In genomic region chr1:50425376-50426107, GRCh38 we compare ENCODE assay signal across 14 cellular contexts. TPM values are rescaled to one million over a fixed set of nuclear protein-coding genes. Genes with fewer than 3 reads are reported as not detected.
A peak's percentile ranks its signal among the peaks of the same experiment; 100 is the strongest.
DNase-seq lines count a peak whose midpoint lies in the region; ATAC-seq and TF ChIP-seq lines count a peak whose summit lies in the region.
"Had no signal": no experiment of that assay in that cellular context is flagged by ENCODE, and none has a peak within 500 bp of the region (broad histone marks: within the 10 kb centered on the region; RNA-seq: fewer than 3 reads in every experiment).

No MANE protein-coding gene starts in this region.

- TF ChIP-seq POLR2A in prostate gland (IDR thresholded peaks at IDR 0.05) (no peak), transverse colon (IDR thresholded peaks at IDR 0.05) (no peak)

- WGBS in endodermal cell (ENCODE audit: insufficient coverage in 1 of 2, insufficient read length in 1 of 2), 2 experiments = 2 to 4% methylated on average over 11 to 33 of the region's 34 CpGs
- 10% methylated on average over 32 of the region's 34 CpGs for WGBS in prostate gland
- WGBS in transverse colon (ENCODE audit: low coverage in 1 of 2), 2 donors = 17 to 18% methylated on average over 1 to 34 of the region's 34 CpGs

- no peak overlapping the region for H3K4me3 ChIP-seq in endodermal cell (ENCODE audit: low read length)
- H3K4me3 ChIP-seq in prostate gland = no peak overlapping the region
- no peak overlapping the region for H3K4me3 ChIP-seq in transverse colon

- ATAC-seq in activated T-cell treated with anti-CD3 and anti-CD28 coated beads, Interleukin-2, amount 50 U/mL, for 4 hours = no peak

- no peaks in the 10 kb centered on the region for H3K36me3 Mint-ChIP-seq in activated T-cell treated with anti-CD3 and anti-CD28 coated beads, Interleukin-2, amount 50 U/mL, for 24 hours (ENCODE audit: low read depth)
- peaks cover 2% of the 10 kb centered on the region for H3K36me3 Mint-ChIP-seq in activated T-cell treated with anti-CD3 and anti-CD28 coated beads, Interleukin-2, amount 50 U/mL, for 4 hours (ENCODE audit: insufficient read depth)
- no peaks in the 10 kb centered on the region for H3K36me3 Mint-ChIP-seq in endodermal cell (ENCODE audit: low read depth)
- H3K36me3 Mint-ChIP-seq: mesothelial cell of epicardium had no signal

- peaks cover 57% of the 10 kb centered on the region for H3K4me1 Mint-ChIP-seq in activated T-cell treated with anti-CD3 and anti-CD28 coated beads, Interleukin-2, amount 50 U/mL, for 24 hours (ENCODE audit: low read depth)
- H3K4me1 Mint-ChIP-seq in activated T-cell treated with anti-CD3 and anti-CD28 coated beads, Interleukin-2, amount 50 U/mL, for 4 hours (ENCODE audit: low read depth) = peaks cover 49% of the 10 kb centered on the region
- peaks cover 40% of the 10 kb centered on the region for H3K4me1 Mint-ChIP-seq in endodermal cell

- H3K4me1 ChIP-seq in endodermal cell (ENCODE audit: control insufficient read depth, insufficient read depth, low read length) (peaks cover 7% of the 10 kb centered on the region), prostate gland (replicated peaks) (no peaks in the 10 kb centered on the region), transverse colon (peaks cover 16 to 61% (median 40%) of the 10 kb centered on the region in 4 donors)

- peaks cover 91% of the 10 kb centered on the region for H3K27me3 Mint-ChIP-seq in activated T-cell treated with anti-CD3 and anti-CD28 coated beads, Interleukin-2, amount 50 U/mL, for 24 hours
- H3K27me3 Mint-ChIP-seq in activated T-cell treated with anti-CD3 and anti-CD28 coated beads, Interleukin-2, amount 50 U/mL, for 4 hours (ENCODE audit: low read depth) = peaks cover 84% of the 10 kb centered on the region
- peaks cover 99% of the 10 kb centered on the region for H3K27me3 Mint-ChIP-seq in endodermal cell (ENCODE audit: insufficient read depth)

- H3K9me3 ChIP-seq in endodermal cell (ENCODE audit: control insufficient read depth, low read length) (no peaks in the 10 kb centered on the region), prostate gland (no peaks in the 10 kb centered on the region), transverse colon (no peaks in the 10 kb centered on the region)
- H3K9me3 ChIP-seq: MG63, vagina had no signal

- in situ Hi-C loops in transverse colon (cut with MboI; ENCODE audit: low pct_ligation_motif_present in 1 of 4, low pct_unique_long_range_greater_than_20kb in 1 of 4, low sequenced_read_pairs in 3 of 4) = no loop called here

- H3K9ac ChIP-seq in endodermal cell (ENCODE audit: extremely low read depth, low read length, poor library complexity, severe bottlenecking) = no peak overlapping the region

- H3K27me3 ChIP-seq in endodermal cell (ENCODE audit: control insufficient read depth, insufficient read depth, low read length, poor library complexity, severe bottlenecking) (peaks cover 100% of the 10 kb centered on the region), prostate gland (replicated peaks; ENCODE audit: insufficient read depth) (peaks cover 73% of the 10 kb centered on the region), transverse colon (peaks cover 100% of the 10 kb centered on the region)

- DNase-seq in activated T-cell treated with anti-CD3 and anti-CD28 coated beads, Interleukin-2, amount 50 U/mL, for 24 hours = peak; percentile 32
- DNase-seq in activated T-cell treated with anti-CD3 and anti-CD28 coated beads, Interleukin-2, amount 50 U/mL, for 4 hours = no peak
- DNase-seq in NCI-H526 treated with DMSO at 0.1 percent for 48 hours (lab: John Stamatoyannopoulos, UW) (peak; percentile 21), endodermal cell (peak; percentile 83), retina (peak; percentile 79), OCI-M2 (lab: John Stamatoyannopoulos, UW; ENCODE audit: unreplicated experiment) (no peak), prostate gland (ENCODE audit: low spot score) (no peak), transverse colon (no peak)
- DNase-seq: activated CD8-positive, alpha-beta memory T cell treated with anti-CD3 and anti-CD28 coated beads, Interleukin-2, amount 50 U/mL, for 48 hours; MG63; stimulated activated CD4-positive, alpha-beta T cell treated with anti-CD3 and anti-CD28 coated beads, Interleukin-4, amount 100 ng/mL, for 24 hours had no signal

- H3K27ac ChIP-seq in endodermal cell (ENCODE audit: low read depth, low read length) = no peak overlapping the region
- H3K27ac ChIP-seq in prostate gland = no peak overlapping the region
- no peak overlapping the region for H3K27ac ChIP-seq in transverse colon
- H3K27ac ChIP-seq: vagina had no signal

- TF ChIP-seq CTCF in endodermal cell (conservative IDR thresholded peaks at IDR 0.05) (peak; percentile 62), prostate gland (IDR thresholded peaks at IDR 0.05) (no peak), transverse colon (IDR thresholded peaks at IDR 0.05) (no peak)

- H3K36me3 ChIP-seq in endodermal cell (ENCODE audit: control insufficient read depth, insufficient read depth, low read length) (no peaks in the 10 kb centered on the region), prostate gland (no peaks in the 10 kb centered on the region), transverse colon (no peaks in the 10 kb centered on the region)
- H3K36me3 ChIP-seq: MG63, vagina had no signal

- no peak for TF ChIP-seq EP300 in transverse colon (IDR thresholded peaks at IDR 0.05; ENCODE audit: low read depth)

- no peak overlapping the region for H3K27ac Mint-ChIP-seq in activated T-cell treated with anti-CD3 and anti-CD28 coated beads, Interleukin-2, amount 50 U/mL, for 24 hours
- no peak overlapping the region for H3K27ac Mint-ChIP-seq in endodermal cell

- intact Hi-C loops in prostate gland (cut with DNase I) (no loop called here), transverse colon (cut with DNase I; ENCODE audit: low total_unique reads) (no loop called here)

- no peaks in the 10 kb centered on the region for H3K9me3 Mint-ChIP-seq in activated T-cell treated with anti-CD3 and anti-CD28 coated beads, Interleukin-2, amount 50 U/mL, for 24 hours
- H3K9me3 Mint-ChIP-seq in activated T-cell treated with anti-CD3 and anti-CD28 coated beads, Interleukin-2, amount 50 U/mL, for 4 hours = no peaks in the 10 kb centered on the region
- H3K9me3 Mint-ChIP-seq in endodermal cell = peaks cover 2% of the 10 kb centered on the region
- H3K9me3 Mint-ChIP-seq: mesothelial cell of epicardium had no signal

- H3K4me3 Mint-ChIP-seq in activated T-cell treated with anti-CD3 and anti-CD28 coated beads, Interleukin-2, amount 50 U/mL, for 24 hours = peak overlapping the region; percentile 12
- H3K4me3 Mint-ChIP-seq in activated T-cell treated with anti-CD3 and anti-CD28 coated beads, Interleukin-2, amount 50 U/mL, for 4 hours = no peak overlapping the region
- peak overlapping the region; percentile 66 for H3K4me3 Mint-ChIP-seq in endodermal cell

RNA-seq across cellular contexts. Expression of gene DMRTA2, which starts 2.3 kb away (rescaled TPM):
- total RNA-seq in activated T-cell treated with anti-CD3 and anti-CD28 coated beads, Interleukin-2, amount 50 U/mL, for 4 hours = not detected
- total RNA-seq in endodermal cell = 1 to 10 TPM; 1.2 to 2.4 TPM
- 0.50 TPM for polyA plus RNA-seq in endodermal cell (2013, experiment 1 of 2)
- polyA plus RNA-seq in endodermal cell (2013, experiment 2 of 2) = 0.33 TPM
- total RNA-seq in prostate gland = 1 to 10 TPM in 1 of 2 donors, not detected in 1; 1.1 TPM
- not detected for total RNA-seq in transverse colon
- total RNA-seq: epithelial cell of proximal tubule, mesothelial cell of epicardium, vagina had no signal

Comparison
In these comparisons a context has a peak if more than half of its experiments do, and no peak if none do; other contexts are left out.
1. DNase-seq: peak in activated T-cell treated with anti-CD3 and anti-CD28 coated beads, Interleukin-2, amount 50 U/mL, for 24 hours (single experiment), NCI-H526 treated with DMSO at 0.1 percent for 48 hours (single experiment), endodermal cell (single experiment) and retina (single experiment); none in activated T-cell treated with anti-CD3 and anti-CD28 coated beads, Interleukin-2, amount 50 U/mL, for 4 hours (single experiment), OCI-M2 (single experiment), prostate gland (single experiment) and transverse colon (single experiment).